Comparison of ENCODE assay signal across 8 cellular contexts in genomic region chr9:128685636-128686489, GRCh38. TPM values are rescaled to one million over a fixed set of nuclear protein-coding genes. Genes with fewer than 3 reads are reported as not detected.
DNase-seq lines count a peak whose midpoint lies in the region; ATAC-seq and TF ChIP-seq lines count a peak whose summit lies in the region.

No MANE protein-coding gene starts in this region.

- H3K27ac ChIP-seq in upper lobe of left lung (peak overlapping the region; percentile 87 to 93 (median 90)), coronary artery (peak overlapping the region in 1 of 2 donors; percentile 17)

- intact Hi-C loops in left colon (cut with DNase I, micrococcal nuclease), result no loop called here
- intact Hi-C loops in lower leg skin (cut with DNase I; ENCODE audit: low total_unique reads), result no loop called here

- ATAC-seq in left colon (peak; percentile 17), upper lobe of left lung (ENCODE audit: low FRiP score in 2 of 2) (no peak), GM18520 (IDR thresholded peaks at IDR 0.05; ENCODE audit: unreplicated experiment) (no peak)

- no peak for TF ChIP-seq EP300 in upper lobe of left lung (IDR thresholded peaks at IDR 0.05)

- no peak for TF ChIP-seq CTCF in upper lobe of left lung (IDR thresholded peaks at IDR 0.05)
- TF ChIP-seq CTCF in lower leg skin (IDR thresholded peaks at IDR 0.05), result no peak
- TF ChIP-seq CTCF in coronary artery (IDR thresholded peaks at IDR 0.05), result no peak

- H3K27me3 ChIP-seq in upper lobe of left lung, result no peaks in the 10 kb centered on the region

- WGBS in upper lobe of left lung, 2 donors, result 42 to 48% methylated on average over 10 to 16 of the region's 17 CpGs
- 78% methylated on average over 17 of the region's 17 CpGs for WGBS in lower leg skin, 2 donors

- H3K4me1 ChIP-seq in upper lobe of left lung, result peaks cover 46 to 69% (median 56%) of the 10 kb centered on the region in 4 donors

- peak overlapping the region in 3 of 4 donors; percentile 14 to 37 (median 22) for H3K4me3 ChIP-seq in upper lobe of left lung
- H3K4me3 ChIP-seq in lower leg skin (ENCODE audit: low read depth, poor library complexity, severe bottlenecking), result no peak overlapping the region
- no peak overlapping the region for H3K4me3 ChIP-seq in coronary artery

- DNase-seq in activated gamma-delta T cell treated with Interleukin-2 at 50 U/mL for 16 hours, result peak; percentile 50
- no peak for DNase-seq in activated gamma-delta T cell (lab: John Stamatoyannopoulos, UW)
- peak; percentile 41 to 57 for DNase-seq in activated T-cell treated with anti-CD3 and anti-CD28 coated beads, Interleukin-2, amount 50 U/mL, for 48 hours
- peak; percentile 57 to 58 for DNase-seq in left colon
- peak; percentile 59 to 80 for DNase-seq in upper lobe of left lung
- DNase-seq in lower leg skin (ENCODE audit: low spot score in 2 of 2), result no peak
- DNase-seq in coronary artery (ENCODE audit: low spot score), result no peak

- peak in 3 of 4 donors; percentile 13 to 51 (median 31) for TF ChIP-seq POLR2A in upper lobe of left lung (IDR thresholded peaks at IDR 0.05)
- TF ChIP-seq POLR2A in lower leg skin (IDR thresholded peaks at IDR 0.05), result no peak

- no peaks in the 10 kb centered on the region for H3K9me3 ChIP-seq in upper lobe of left lung

- no peaks in the 10 kb centered on the region for H3K36me3 ChIP-seq in upper lobe of left lung

RNA-seq across cellular contexts. Expression of gene SET, which starts 3.2 kb away (rescaled TPM):
- total RNA-seq in left colon (100 to 1,000 TPM; 153 to 193 TPM), upper lobe of left lung (100 to 1,000 TPM in 4 of 6 donors, 10 to 100 TPM in 2; 73.3 to 222 (median 177) TPM), lower leg skin (100 to 1,000 TPM; 135 to 220 (median 178) TPM)

RNA-seq across cellular contexts. Expression of gene PKN3, which starts 16.4 kb away (rescaled TPM):
- total RNA-seq in left colon (1 to 10 TPM; 4.2 to 5.4 TPM), upper lobe of left lung (10 to 100 TPM in 4 of 6 donors, 1 to 10 TPM in 2; 4.8 to 38.8 (median 14.0) TPM), lower leg skin (1 to 10 TPM; 2.4 to 8.4 (median 4.1) TPM)

RNA-seq across cellular contexts. Expression of gene DYNC2I2, which starts 29.2 kb away (rescaled TPM):
- total RNA-seq in left colon, result 10 to 100 TPM; 34.8 to 51.5 TPM
- total RNA-seq in upper lobe of left lung, result 100 to 1,000 TPM in 1 of 6 donors, 10 to 100 TPM in 5; 47.8 to 105 (median 76.8) TPM
- 10 to 100 TPM; 36.6 to 46.8 (median 44.0) TPM for total RNA-seq in lower leg skin

RNA-seq across cellular contexts. Expression of gene ZDHHC12, which starts 38.1 kb away (rescaled TPM):
- total RNA-seq in left colon (10 to 100 TPM; 76.2 to 82.5 TPM), upper lobe of left lung (10 to 100 TPM; 21.7 to 70.1 (median 50.6) TPM), lower leg skin (10 to 100 TPM; 68.3 to 95.7 (median 84.1) TPM)

Comparison
In these comparisons a context has a peak if more than half of its experiments do, and no peak if none do; other contexts are left out.
1. DNase-seq: peak in activated gamma-delta T cell treated with Interleukin-2 at 50 U/mL for 16 hours (single experiment), activated T-cell treated with anti-CD3 and anti-CD28 coated beads, Interleukin-2, amount 50 U/mL, for 48 hours (2 of 2), left colon (2 of 2) and upper lobe of left lung (2 of 2); none in activated gamma-delta T cell (single experiment), lower leg skin (0 of 2) and coronary artery (single experiment).
2. H3K4me3 ChIP-seq: peak in upper lobe of left lung (3 of 4); none in lower leg skin (single experiment) and coronary artery (single experiment).
3. POLR2A ChIP-seq: peak in upper lobe of left lung (3 of 4); none in lower leg skin (0 of 2).